ENCODE assay signal across 17 cellular contexts in the genomic region with DNA sequence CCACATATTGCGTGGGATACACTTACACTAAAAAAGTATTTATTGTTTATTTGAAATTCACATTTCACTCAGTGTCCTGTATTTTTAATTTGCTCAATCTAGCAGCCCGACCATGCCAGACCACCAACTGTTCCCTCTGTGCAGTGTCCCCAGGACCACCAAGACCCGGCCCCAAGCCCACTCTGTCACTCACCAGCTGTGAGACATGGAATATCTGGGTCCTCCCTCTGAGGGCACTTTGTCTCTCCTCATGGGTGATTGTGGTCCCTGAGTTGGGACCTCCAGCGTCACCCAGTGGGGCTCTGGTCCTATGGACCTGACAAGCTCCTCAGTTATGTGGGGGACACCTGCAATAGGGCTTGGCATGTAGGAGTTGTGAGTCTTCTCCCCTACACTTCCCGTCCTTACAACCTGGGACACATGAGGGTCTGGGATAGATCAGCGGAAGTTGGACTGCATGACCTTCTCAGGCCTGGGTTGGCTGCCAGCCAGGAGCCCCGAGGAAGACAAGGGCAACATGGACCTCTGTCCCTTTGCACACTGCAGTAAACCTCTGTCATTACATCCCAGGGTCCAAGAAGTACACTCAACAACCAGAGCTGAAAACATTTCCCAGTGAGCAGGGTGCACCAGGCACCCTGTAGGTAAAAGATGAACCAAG. TPM values are rescaled to one million over a fixed set of nuclear protein-coding genes. Genes with fewer than 3 reads are reported as not detected.
DNase-seq lines count a peak whose midpoint lies in the region; ATAC-seq lines count a peak whose summit lies in the region.
"Had no signal": no experiment of that assay in that cellular context is flagged by ENCODE, and none has a peak within 500 bp of the region (broad histone marks: within the 10 kb centered on the region; RNA-seq: fewer than 3 reads in every experiment).

No MANE protein-coding gene starts in this region.

- ATAC-seq in stimulated activated naive CD8-positive, alpha-beta T cell treated with anti-CD3 and anti-CD28 coated beads, Interleukin-15, amount 100 ng/mL, for 72 hours = no peak
- ATAC-seq in Right ventricle myocardium superior (ENCODE audit: poor library complexity) = peak; percentile 30
- no peak for ATAC-seq in natural killer cell treated with Interleukin-12 subunit alpha and Interleukin-12 subunit beta and Interleukin-15 and Interleukin-18, amount 100 ng/mL, for 72 hours

- H3K4me3 Mint-ChIP-seq in stimulated activated naive CD8-positive, alpha-beta T cell treated with anti-CD3 and anti-CD28 coated beads, Interleukin-15, Interleukin-2, amounts not matched to agents 100 ng/mL and 50 ng/mL, for 24 hours = no peak overlapping the region
- no peak overlapping the region for H3K4me3 Mint-ChIP-seq in stimulated activated naive CD8-positive, alpha-beta T cell treated with anti-CD3 and anti-CD28 coated beads, Interleukin-15, amount 100 ng/mL, for 72 hours
- peak overlapping the region; percentile 18 for H3K4me3 Mint-ChIP-seq in natural killer cell treated with Interleukin-12 subunit alpha and Interleukin-12 subunit beta and Interleukin-15 and Interleukin-18, amount 100 ng/mL, for 72 hours
- no peak overlapping the region for H3K4me3 Mint-ChIP-seq in activated T-helper 2 cell treated with anti-CD3 and anti-CD28 coated beads, Interferon-gamma antibody, Interleukin-2, Interleukin-4, amounts not matched to agents 10 μg/mL and 5 μg/mL and 100 μg/mL, durations not matched to agents 14 hours and 24 hours and 36 hours (ENCODE audit: low read depth)

- peaks cover 4% of the 10 kb centered on the region for H3K9me3 Mint-ChIP-seq in stimulated activated naive CD8-positive, alpha-beta T cell treated with anti-CD3 and anti-CD28 coated beads, Interleukin-15, Interleukin-2, amounts not matched to agents 100 ng/mL and 50 ng/mL, for 24 hours
- H3K9me3 Mint-ChIP-seq in stimulated activated naive CD8-positive, alpha-beta T cell treated with anti-CD3 and anti-CD28 coated beads, Interleukin-15, amount 100 ng/mL, for 72 hours = peaks cover 0 to 4% of the 10 kb centered on the region in 2 donors
- no peaks in the 10 kb centered on the region for H3K9me3 Mint-ChIP-seq in natural killer cell treated with Interleukin-12 subunit alpha and Interleukin-12 subunit beta and Interleukin-15 and Interleukin-18, amount 100 ng/mL, for 72 hours
- H3K9me3 Mint-ChIP-seq in activated T-helper 2 cell treated with anti-CD3 and anti-CD28 coated beads, Interferon-gamma antibody, Interleukin-2, Interleukin-4, amounts not matched to agents 10 μg/mL and 5 μg/mL and 100 μg/mL, durations not matched to agents 14 hours and 24 hours and 36 hours = no peaks in the 10 kb centered on the region

- intact Hi-C loops in Right ventricle myocardium superior (cut with DNase I) = no loop called here
- intact Hi-C loops in activated T-helper 2 cell treated with anti-CD3 and anti-CD28 coated beads, Interferon-gamma antibody, Interleukin-2, Interleukin-4, amounts not matched to agents 10 μg/mL and 5 μg/mL and 100 μg/mL, durations not matched to agents 14 hours and 24 hours and 36 hours (cut with micrococcal nuclease) = loop anchor here (2.0 to 10.0 kb wide), 4 partner anchors 46 to 234 kb away; a partner anchor contains a TSS

- peaks cover 4% of the 10 kb centered on the region for H3K27me3 Mint-ChIP-seq in stimulated activated naive CD8-positive, alpha-beta T cell treated with anti-CD3 and anti-CD28 coated beads, Interleukin-15, Interleukin-2, amounts not matched to agents 100 ng/mL and 50 ng/mL, for 24 hours
- H3K27me3 Mint-ChIP-seq in stimulated activated naive CD8-positive, alpha-beta T cell treated with anti-CD3 and anti-CD28 coated beads, Interleukin-15, amount 100 ng/mL, for 72 hours = peaks cover 8% of the 10 kb centered on the region
- peaks cover 2 to 7% of the 10 kb centered on the region in 2 donors for H3K27me3 Mint-ChIP-seq in natural killer cell treated with Interleukin-12 subunit alpha and Interleukin-12 subunit beta and Interleukin-15 and Interleukin-18, amount 100 ng/mL, for 72 hours
- peaks cover 13% of the 10 kb centered on the region for H3K27me3 Mint-ChIP-seq in activated T-helper 2 cell treated with anti-CD3 and anti-CD28 coated beads, Interferon-gamma antibody, Interleukin-2, Interleukin-4, amounts not matched to agents 10 μg/mL and 5 μg/mL and 100 μg/mL, durations not matched to agents 14 hours and 24 hours and 36 hours (ENCODE audit: low read depth)

- H3K27ac Mint-ChIP-seq in stimulated activated naive CD8-positive, alpha-beta T cell treated with anti-CD3 and anti-CD28 coated beads, Interleukin-15, Interleukin-2, amounts not matched to agents 100 ng/mL and 50 ng/mL, for 24 hours = peak overlapping the region; percentile 59
- peak overlapping the region in 1 of 2 donors; percentile 20 for H3K27ac Mint-ChIP-seq in stimulated activated naive CD8-positive, alpha-beta T cell treated with anti-CD3 and anti-CD28 coated beads, Interleukin-15, amount 100 ng/mL, for 72 hours
- H3K27ac Mint-ChIP-seq in natural killer cell treated with Interleukin-12 subunit alpha and Interleukin-12 subunit beta and Interleukin-15 and Interleukin-18, amount 100 ng/mL, for 72 hours = peak overlapping the region in 1 of 2 donors; percentile 41
- H3K27ac Mint-ChIP-seq in activated T-helper 2 cell treated with anti-CD3 and anti-CD28 coated beads, Interferon-gamma antibody, Interleukin-2, Interleukin-4, amounts not matched to agents 10 μg/mL and 5 μg/mL and 100 μg/mL, durations not matched to agents 14 hours and 24 hours and 36 hours = no peak overlapping the region

- DNase-seq in stimulated activated naive CD8-positive, alpha-beta T cell treated with anti-CD3 and anti-CD28 coated beads, Interleukin-15, amount 100 ng/mL, for 72 hours = no peak
- DNase-seq in Right ventricle myocardium superior = no peak
- no peak for DNase-seq in natural killer cell treated with Interleukin-12 subunit alpha and Interleukin-12 subunit beta and Interleukin-15 and Interleukin-18, amount 100 ng/mL, for 72 hours (ENCODE audit: low spot score)
- DNase-seq in HK-2 (ENCODE audit: unreplicated experiment) = no peak
- DNase-seq in AG08396 (ENCODE audit: low spot score) = no peak
- DNase-seq in activated T-helper 2 cell treated with anti-CD3 and anti-CD28 coated beads, Interferon-gamma antibody, Interleukin-2, Interleukin-4, amounts not matched to agents 10 μg/mL and 5 μg/mL and 100 μg/mL, durations not matched to agents 14 hours and 24 hours and 36 hours (ENCODE audit: low spot score) = no peak
- no peak for DNase-seq in DMS79 (lab: John Stamatoyannopoulos, UW)
- DNase-seq: COR-L47, H7, NCI-H1417 treated with DMSO at 0.1 percent for 48 hours, NCI-H2029, NCI-H2171, NCI-H446, NCI-H69, SIG-M5 had no signal

- H3K36me3 Mint-ChIP-seq in stimulated activated naive CD8-positive, alpha-beta T cell treated with anti-CD3 and anti-CD28 coated beads, Interleukin-15, Interleukin-2, amounts not matched to agents 100 ng/mL and 50 ng/mL, for 24 hours (ENCODE audit: low read depth) = no peaks in the 10 kb centered on the region
- H3K36me3 Mint-ChIP-seq in natural killer cell treated with Interleukin-12 subunit alpha and Interleukin-12 subunit beta and Interleukin-15 and Interleukin-18, amount 100 ng/mL, for 72 hours = peaks cover 4% of the 10 kb centered on the region
- no peaks in the 10 kb centered on the region for H3K36me3 Mint-ChIP-seq in activated T-helper 2 cell treated with anti-CD3 and anti-CD28 coated beads, Interferon-gamma antibody, Interleukin-2, Interleukin-4, amounts not matched to agents 10 μg/mL and 5 μg/mL and 100 μg/mL, durations not matched to agents 14 hours and 24 hours and 36 hours (ENCODE audit: low read depth)

- peaks cover 37% of the 10 kb centered on the region for H3K4me1 Mint-ChIP-seq in stimulated activated naive CD8-positive, alpha-beta T cell treated with anti-CD3 and anti-CD28 coated beads, Interleukin-15, Interleukin-2, amounts not matched to agents 100 ng/mL and 50 ng/mL, for 24 hours (ENCODE audit: low read depth)
- H3K4me1 Mint-ChIP-seq in stimulated activated naive CD8-positive, alpha-beta T cell treated with anti-CD3 and anti-CD28 coated beads, Interleukin-15, amount 100 ng/mL, for 72 hours = peaks cover 21% of the 10 kb centered on the region
- peaks cover 30 to 32% of the 10 kb centered on the region in 2 donors for H3K4me1 Mint-ChIP-seq in natural killer cell treated with Interleukin-12 subunit alpha and Interleukin-12 subunit beta and Interleukin-15 and Interleukin-18, amount 100 ng/mL, for 72 hours (ENCODE audit: low read depth in 2 of 2)
- peaks cover 24% of the 10 kb centered on the region for H3K4me1 Mint-ChIP-seq in activated T-helper 2 cell treated with anti-CD3 and anti-CD28 coated beads, Interferon-gamma antibody, Interleukin-2, Interleukin-4, amounts not matched to agents 10 μg/mL and 5 μg/mL and 100 μg/mL, durations not matched to agents 14 hours and 24 hours and 36 hours (ENCODE audit: low read depth)

RNA-seq across cellular contexts. Expression of a gene that starts 12.1 kb away (rescaled TPM):
- 108 TPM for total RNA-seq in Right ventricle myocardium superior
- not detected for total RNA-seq in natural killer cell treated with Interleukin-12 subunit alpha and Interleukin-12 subunit beta and Interleukin-15 and Interleukin-18, amount 100 ng/mL, for 72 hours
- not detected in 2 replicates for total RNA-seq in activated T-helper 2 cell treated with anti-CD3 and anti-CD28 coated beads, Interferon-gamma antibody, Interleukin-2, Interleukin-4, amounts not matched to agents 10 μg/mL and 5 μg/mL and 100 μg/mL, durations not matched to agents 14 hours and 24 hours and 36 hours
- total RNA-seq: A172, H7 had no signal

Comparison
In these comparisons a context has a peak if more than half of its experiments do, and no peak if none do; other contexts are left out.
1. RNA of a gene that starts 12.1 kb away (total RNA-seq): 108 TPM in Right ventricle myocardium superior (single experiment); not detected in natural killer cell treated with Interleukin-12 subunit alpha and Interleukin-12 subunit beta and Interleukin-15 and Interleukin-18, amount 100 ng/mL, for 72 hours and not detected in activated T-helper 2 cell treated with anti-CD3 and anti-CD28 coated beads, Interferon-gamma antibody, Interleukin-2, Interleukin-4, amounts not matched to agents 10 μg/mL and 5 μg/mL and 100 μg/mL, durations not matched to agents 14 hours and 24 hours and 36 hours; every median in the first group is over 100 times any median in the second.